Comparison of ENCODE assay signal across 1 cellular context in the genomic region with DNA sequence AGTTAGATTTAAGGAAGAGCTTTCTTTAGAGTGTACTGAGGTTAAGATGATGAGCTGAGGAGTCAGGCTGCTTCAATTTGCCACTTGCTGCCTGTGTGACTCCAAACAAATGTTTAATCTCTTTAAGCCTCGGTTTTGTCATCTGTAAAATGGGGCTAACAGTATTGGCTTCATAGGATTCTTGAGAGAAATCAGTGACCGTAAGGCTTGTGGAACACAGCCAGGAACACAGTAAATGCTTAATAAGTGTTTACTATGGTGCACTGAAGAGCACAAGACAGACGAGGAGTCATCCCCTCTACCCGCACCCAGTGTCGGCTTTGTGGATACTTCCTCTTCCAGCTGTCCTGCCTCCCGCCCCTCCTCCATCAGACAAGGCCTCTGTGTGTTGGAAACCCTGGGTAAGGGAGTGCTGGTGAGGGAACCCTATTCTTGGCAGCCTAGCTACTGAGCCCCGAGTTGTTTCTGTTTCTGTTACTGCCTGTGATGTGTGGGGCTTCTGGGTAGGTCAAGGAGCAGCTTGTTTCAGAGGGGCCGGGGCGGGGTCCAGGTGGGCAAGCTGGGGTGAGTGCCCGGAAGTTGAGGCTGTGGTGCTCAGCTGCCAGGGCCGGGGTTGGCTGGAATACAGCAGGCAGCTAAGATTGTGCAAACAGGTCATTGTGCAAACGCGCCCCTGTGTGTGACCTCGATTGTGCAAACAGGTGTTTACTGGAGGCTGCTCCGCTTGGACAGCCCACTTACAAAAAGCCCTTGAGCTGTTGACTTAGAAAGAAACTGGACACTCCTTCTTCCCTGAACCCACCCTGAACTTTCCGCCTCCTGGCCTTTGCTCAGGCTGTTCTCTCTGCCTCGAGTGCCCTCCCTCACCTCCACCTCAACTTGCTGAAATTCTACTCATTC.
TF ChIP-seq lines count a peak whose summit lies in the region.

No MANE protein-coding gene starts in this region.

TF ChIP-seq in HepG2, 621 proteins besides CTCF, POLR2A, EP300 and RAD21 (continued from another document and continues in another):
- TF ChIP-seq SP5 (CRISPR knock-in tag; IDR thresholded peaks at IDR 0.05; ENCODE audit: borderline replicate concordance, low read depth) (peak; percentile 96), ZNF674 (CRISPR knock-in tag; IDR thresholded peaks at IDR 0.05; ENCODE audit: low read depth) (no peak), RXRA (CRISPR knock-in tag; IDR thresholded peaks at IDR 0.05) (peak; percentile 99), ZNF441 (CRISPR knock-in tag; IDR thresholded peaks at IDR 0.05; ENCODE audit: borderline replicate concordance) (peak; percentile 45; the same call in 1 of the 2 replicates), SIN3A (IDR thresholded peaks at IDR 0.05; ENCODE audit: borderline replicate concordance, low read depth, low read length) (no peak), SP4 (CRISPR knock-in tag; IDR thresholded peaks at IDR 0.05) (peak; percentile 70), ETV6 (CRISPR knock-in tag; conservative IDR thresholded peaks at IDR 0.05) (peak; percentile 90), ZNF343 (CRISPR knock-in tag; IDR thresholded peaks at IDR 0.05) (peak; percentile 82), ZBTB7B (CRISPR knock-in tag; IDR thresholded peaks at IDR 0.05) (peak; percentile 100), MED8 (CRISPR knock-in tag; IDR thresholded peaks at IDR 0.05; ENCODE audit: insufficient replicate concordance) (peak; percentile 82), NFYB (CRISPR knock-in tag; IDR thresholded peaks at IDR 0.05) (peak; percentile 79), ZNF292 (CRISPR knock-in tag; IDR thresholded peaks at IDR 0.05; ENCODE audit: borderline replicate concordance, low read depth) (peak; percentile 94), XRCC5 (optimal IDR thresholded peaks at IDR 0.05; ENCODE audit: low read length) (peak; percentile 50), PHF21A (CRISPR knock-in tag; IDR thresholded peaks at IDR 0.05) (peak; percentile 99), BRCA1 (CRISPR knock-in tag; IDR thresholded peaks at IDR 0.05) (peak; percentile 97), ZFP90 (CRISPR knock-in tag; IDR thresholded peaks at IDR 0.05; ENCODE audit: borderline replicate concordance) (peak; percentile 94), NFKB2 (CRISPR knock-in tag; IDR thresholded peaks at IDR 0.05; ENCODE audit: borderline replicate concordance) (peak; percentile 94), HNRNPH1 (optimal IDR thresholded peaks at IDR 0.05; ENCODE audit: low read depth, low read length) (no peak), ETV5 (CRISPR knock-in tag; IDR thresholded peaks at IDR 0.05; ENCODE audit: borderline replicate concordance) (peak; percentile 96), RFX5 (IDR thresholded peaks at IDR 0.05; ENCODE audit: low read depth, low read length) (no peak), ZNF782 (CRISPR knock-in tag; IDR thresholded peaks at IDR 0.05; ENCODE audit: borderline replicate concordance) (peak; percentile 82; the same call in 1 of the 2 replicates), KMT2A (CRISPR knock-in tag; IDR thresholded peaks at IDR 0.05) (peak; percentile 60), SAP130 (CRISPR knock-in tag; IDR thresholded peaks at IDR 0.05; ENCODE audit: low read depth) (peak; percentile 90), ZKSCAN1 (IDR thresholded peaks at IDR 0.05; ENCODE audit: low read length) (no peak; the same call in 1 of the 2 replicates), TAF1 (CRISPR knock-in tag; IDR thresholded peaks at IDR 0.05) (peak; percentile 64), ZNF510 (CRISPR knock-in tag; IDR thresholded peaks at IDR 0.05; ENCODE audit: low read depth) (0 out of 2 replicates have a peak, but pooled peaks have one; percentile 84)
- TF ChIP-seq, protein P1, sequence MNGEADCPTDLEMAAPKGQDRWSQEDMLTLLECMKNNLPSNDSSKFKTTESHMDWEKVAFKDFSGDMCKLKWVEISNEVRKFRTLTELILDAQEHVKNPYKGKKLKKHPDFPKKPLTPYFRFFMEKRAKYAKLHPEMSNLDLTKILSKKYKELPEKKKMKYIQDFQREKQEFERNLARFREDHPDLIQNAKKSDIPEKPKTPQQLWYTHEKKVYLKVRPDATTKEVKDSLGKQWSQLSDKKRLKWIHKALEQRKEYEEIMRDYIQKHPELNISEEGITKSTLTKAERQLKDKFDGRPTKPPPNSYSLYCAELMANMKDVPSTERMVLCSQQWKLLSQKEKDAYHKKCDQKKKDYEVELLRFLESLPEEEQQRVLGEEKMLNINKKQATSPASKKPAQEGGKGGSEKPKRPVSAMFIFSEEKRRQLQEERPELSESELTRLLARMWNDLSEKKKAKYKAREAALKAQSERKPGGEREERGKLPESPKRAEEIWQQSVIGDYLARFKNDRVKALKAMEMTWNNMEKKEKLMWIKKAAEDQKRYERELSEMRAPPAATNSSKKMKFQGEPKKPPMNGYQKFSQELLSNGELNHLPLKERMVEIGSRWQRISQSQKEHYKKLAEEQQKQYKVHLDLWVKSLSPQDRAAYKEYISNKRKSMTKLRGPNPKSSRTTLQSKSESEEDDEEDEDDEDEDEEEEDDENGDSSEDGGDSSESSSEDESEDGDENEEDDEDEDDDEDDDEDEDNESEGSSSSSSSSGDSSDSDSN (CRISPR knock-in tag; IDR thresholded peaks at IDR 0.05) = peak; percentile 71
- TF ChIP-seq, protein P2, sequence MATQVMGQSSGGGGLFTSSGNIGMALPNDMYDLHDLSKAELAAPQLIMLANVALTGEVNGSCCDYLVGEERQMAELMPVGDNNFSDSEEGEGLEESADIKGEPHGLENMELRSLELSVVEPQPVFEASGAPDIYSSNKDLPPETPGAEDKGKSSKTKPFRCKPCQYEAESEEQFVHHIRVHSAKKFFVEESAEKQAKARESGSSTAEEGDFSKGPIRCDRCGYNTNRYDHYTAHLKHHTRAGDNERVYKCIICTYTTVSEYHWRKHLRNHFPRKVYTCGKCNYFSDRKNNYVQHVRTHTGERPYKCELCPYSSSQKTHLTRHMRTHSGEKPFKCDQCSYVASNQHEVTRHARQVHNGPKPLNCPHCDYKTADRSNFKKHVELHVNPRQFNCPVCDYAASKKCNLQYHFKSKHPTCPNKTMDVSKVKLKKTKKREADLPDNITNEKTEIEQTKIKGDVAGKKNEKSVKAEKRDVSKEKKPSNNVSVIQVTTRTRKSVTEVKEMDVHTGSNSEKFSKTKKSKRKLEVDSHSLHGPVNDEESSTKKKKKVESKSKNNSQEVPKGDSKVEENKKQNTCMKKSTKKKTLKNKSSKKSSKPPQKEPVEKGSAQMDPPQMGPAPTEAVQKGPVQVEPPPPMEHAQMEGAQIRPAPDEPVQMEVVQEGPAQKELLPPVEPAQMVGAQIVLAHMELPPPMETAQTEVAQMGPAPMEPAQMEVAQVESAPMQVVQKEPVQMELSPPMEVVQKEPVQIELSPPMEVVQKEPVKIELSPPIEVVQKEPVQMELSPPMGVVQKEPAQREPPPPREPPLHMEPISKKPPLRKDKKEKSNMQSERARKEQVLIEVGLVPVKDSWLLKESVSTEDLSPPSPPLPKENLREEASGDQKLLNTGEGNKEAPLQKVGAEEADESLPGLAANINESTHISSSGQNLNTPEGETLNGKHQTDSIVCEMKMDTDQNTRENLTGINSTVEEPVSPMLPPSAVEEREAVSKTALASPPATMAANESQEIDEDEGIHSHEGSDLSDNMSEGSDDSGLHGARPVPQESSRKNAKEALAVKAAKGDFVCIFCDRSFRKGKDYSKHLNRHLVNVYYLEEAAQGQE (IDR thresholded peaks at IDR 0.05; ENCODE audit: borderline replicate concordance in 1 of 2, low read depth in 1 of 2, low read length in 2 of 2) = peak in 1 of 2 experiments; percentile 78; a peak in 2 of 4 replicates
- TF ChIP-seq, protein P3, sequence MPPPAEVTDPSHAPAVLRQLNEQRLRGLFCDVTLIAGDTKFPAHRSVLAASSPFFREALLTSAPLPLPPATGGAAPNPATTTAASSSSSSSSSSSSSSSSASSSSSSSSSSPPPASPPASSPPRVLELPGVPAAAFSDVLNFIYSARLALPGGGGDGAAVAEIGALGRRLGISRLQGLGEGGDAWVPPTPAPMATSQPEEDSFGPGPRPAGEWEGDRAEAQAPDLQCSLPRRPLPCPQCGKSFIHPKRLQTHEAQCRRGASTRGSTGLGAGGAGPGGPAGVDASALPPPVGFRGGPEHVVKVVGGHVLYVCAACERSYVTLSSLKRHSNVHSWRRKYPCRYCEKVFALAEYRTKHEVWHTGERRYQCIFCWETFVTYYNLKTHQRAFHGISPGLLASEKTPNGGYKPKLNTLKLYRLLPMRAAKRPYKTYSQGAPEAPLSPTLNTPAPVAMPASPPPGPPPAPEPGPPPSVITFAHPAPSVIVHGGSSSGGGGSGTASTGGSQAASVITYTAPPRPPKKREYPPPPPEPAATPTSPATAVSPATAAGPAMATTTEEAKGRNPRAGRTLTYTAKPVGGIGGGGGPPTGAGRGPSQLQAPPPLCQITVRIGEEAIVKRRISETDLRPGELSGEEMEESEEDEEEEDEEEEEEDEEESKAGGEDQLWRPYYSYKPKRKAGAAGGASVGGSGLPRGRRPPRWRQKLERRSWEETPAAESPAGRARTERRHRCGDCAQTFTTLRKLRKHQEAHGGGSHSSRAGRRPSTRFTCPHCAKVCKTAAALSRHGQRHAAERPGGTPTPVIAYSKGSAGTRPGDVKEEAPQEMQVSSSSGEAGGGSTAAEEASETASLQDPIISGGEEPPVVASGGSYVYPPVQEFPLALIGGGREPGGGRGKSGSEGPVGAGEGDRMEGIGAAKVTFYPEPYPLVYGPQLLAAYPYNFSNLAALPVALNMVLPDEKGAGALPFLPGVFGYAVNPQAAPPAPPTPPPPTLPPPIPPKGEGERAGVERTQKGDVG (CRISPR knock-in tag; IDR thresholded peaks at IDR 0.05; ENCODE audit: borderline replicate concordance) = peak; percentile 88
- TF ChIP-seq, protein P4, sequence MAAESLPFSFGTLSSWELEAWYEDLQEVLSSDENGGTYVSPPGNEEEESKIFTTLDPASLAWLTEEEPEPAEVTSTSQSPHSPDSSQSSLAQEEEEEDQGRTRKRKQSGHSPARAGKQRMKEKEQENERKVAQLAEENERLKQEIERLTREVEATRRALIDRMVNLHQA (CRISPR knock-in tag; IDR thresholded peaks at IDR 0.05) = no peak
- TF ChIP-seq, protein P5, sequence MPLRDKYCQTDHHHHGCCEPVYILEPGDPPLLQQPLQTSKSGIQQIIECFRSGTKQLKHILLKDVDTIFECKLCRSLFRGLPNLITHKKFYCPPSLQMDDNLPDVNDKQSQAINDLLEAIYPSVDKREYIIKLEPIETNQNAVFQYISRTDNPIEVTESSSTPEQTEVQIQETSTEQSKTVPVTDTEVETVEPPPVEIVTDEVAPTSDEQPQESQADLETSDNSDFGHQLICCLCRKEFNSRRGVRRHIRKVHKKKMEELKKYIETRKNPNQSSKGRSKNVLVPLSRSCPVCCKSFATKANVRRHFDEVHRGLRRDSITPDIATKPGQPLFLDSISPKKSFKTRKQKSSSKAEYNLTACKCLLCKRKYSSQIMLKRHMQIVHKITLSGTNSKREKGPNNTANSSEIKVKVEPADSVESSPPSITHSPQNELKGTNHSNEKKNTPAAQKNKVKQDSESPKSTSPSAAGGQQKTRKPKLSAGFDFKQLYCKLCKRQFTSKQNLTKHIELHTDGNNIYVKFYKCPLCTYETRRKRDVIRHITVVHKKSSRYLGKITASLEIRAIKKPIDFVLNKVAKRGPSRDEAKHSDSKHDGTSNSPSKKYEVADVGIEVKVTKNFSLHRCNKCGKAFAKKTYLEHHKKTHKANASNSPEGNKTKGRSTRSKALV (CRISPR knock-in tag; IDR thresholded peaks at IDR 0.05) = peak; percentile 93
- TF ChIP-seq, protein P6, sequence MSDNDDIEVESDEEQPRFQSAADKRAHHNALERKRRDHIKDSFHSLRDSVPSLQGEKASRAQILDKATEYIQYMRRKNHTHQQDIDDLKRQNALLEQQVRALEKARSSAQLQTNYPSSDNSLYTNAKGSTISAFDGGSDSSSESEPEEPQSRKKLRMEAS (IDR thresholded peaks at IDR 0.05) = peak; percentile 76
- TF ChIP-seq, protein P7, sequence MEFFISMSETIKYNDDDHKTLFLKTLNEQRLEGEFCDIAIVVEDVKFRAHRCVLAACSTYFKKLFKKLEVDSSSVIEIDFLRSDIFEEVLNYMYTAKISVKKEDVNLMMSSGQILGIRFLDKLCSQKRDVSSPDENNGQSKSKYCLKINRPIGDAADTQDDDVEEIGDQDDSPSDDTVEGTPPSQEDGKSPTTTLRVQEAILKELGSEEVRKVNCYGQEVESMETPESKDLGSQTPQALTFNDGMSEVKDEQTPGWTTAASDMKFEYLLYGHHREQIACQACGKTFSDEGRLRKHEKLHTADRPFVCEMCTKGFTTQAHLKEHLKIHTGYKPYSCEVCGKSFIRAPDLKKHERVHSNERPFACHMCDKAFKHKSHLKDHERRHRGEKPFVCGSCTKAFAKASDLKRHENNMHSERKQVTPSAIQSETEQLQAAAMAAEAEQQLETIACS (CRISPR knock-in tag; IDR thresholded peaks at IDR 0.05) = no peak
- TF ChIP-seq, protein P8, sequence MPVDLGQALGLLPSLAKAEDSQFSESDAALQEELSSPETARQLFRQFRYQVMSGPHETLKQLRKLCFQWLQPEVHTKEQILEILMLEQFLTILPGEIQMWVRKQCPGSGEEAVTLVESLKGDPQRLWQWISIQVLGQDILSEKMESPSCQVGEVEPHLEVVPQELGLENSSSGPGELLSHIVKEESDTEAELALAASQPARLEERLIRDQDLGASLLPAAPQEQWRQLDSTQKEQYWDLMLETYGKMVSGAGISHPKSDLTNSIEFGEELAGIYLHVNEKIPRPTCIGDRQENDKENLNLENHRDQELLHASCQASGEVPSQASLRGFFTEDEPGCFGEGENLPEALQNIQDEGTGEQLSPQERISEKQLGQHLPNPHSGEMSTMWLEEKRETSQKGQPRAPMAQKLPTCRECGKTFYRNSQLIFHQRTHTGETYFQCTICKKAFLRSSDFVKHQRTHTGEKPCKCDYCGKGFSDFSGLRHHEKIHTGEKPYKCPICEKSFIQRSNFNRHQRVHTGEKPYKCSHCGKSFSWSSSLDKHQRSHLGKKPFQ (CRISPR knock-in tag; IDR thresholded peaks at IDR 0.05; ENCODE audit: insufficient replicate concordance) = peak; percentile 25
- TF ChIP-seq, protein P9, sequence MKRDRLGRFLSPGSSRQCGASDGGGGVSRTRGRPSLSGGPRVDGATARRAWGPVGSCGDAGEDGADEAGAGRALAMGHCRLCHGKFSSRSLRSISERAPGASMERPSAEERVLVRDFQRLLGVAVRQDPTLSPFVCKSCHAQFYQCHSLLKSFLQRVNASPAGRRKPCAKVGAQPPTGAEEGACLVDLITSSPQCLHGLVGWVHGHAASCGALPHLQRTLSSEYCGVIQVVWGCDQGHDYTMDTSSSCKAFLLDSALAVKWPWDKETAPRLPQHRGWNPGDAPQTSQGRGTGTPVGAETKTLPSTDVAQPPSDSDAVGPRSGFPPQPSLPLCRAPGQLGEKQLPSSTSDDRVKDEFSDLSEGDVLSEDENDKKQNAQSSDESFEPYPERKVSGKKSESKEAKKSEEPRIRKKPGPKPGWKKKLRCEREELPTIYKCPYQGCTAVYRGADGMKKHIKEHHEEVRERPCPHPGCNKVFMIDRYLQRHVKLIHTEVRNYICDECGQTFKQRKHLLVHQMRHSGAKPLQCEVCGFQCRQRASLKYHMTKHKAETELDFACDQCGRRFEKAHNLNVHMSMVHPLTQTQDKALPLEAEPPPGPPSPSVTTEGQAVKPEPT (CRISPR knock-in tag; IDR thresholded peaks at IDR 0.05; ENCODE audit: low read depth) = peak; percentile 75; the same call in 1 of the 2 replicates
